ENCODE assay signal across 9 cellular contexts in the genomic region with DNA sequence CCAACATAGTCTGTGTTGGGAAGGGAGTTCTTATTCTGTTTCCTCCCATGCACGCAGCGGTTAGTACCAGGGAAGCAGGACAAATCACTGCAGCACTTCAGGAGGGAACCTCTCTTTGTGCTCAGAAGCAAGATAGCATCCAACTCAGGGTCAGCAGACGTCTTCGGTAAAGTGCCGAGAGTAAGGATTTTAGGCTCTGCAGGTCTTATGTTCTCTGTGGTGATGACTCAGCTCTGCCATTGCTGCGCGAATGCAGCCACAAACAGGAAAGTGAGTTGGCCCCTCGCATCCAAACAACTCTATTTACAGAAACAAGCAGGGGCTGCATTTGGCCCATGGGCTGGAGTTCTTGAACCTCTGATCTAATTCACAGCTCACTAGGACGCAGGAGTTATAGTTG.
DNase-seq lines count a peak whose midpoint lies in the region; ATAC-seq and TF ChIP-seq lines count a peak whose summit lies in the region.
"Had no signal": no experiment of that assay in that cellular context is flagged by ENCODE, and none has a peak within 500 bp of the region (broad histone marks: within the 10 kb centered on the region; RNA-seq: fewer than 3 reads in every experiment).

No MANE protein-coding gene starts in this region.

- no peak for TF ChIP-seq CTCF in tibial nerve (IDR thresholded peaks at IDR 0.05)

- no peak for TF ChIP-seq POLR2A in tibial nerve (IDR thresholded peaks at IDR 0.05)

- H3K27ac ChIP-seq in tibial nerve = peak overlapping the region; percentile 35 to 91 (median 74)
- H3K27ac ChIP-seq: WERI-Rb-1 had no signal

- no peak overlapping the region for H3K4me3 Mint-ChIP-seq in activated CD4-positive, alpha-beta T cell treated with anti-CD3 and anti-CD28 coated beads, Interleukin-2, amount 10 ng/mL, durations not matched to agents 7 days and 5 days

- no peaks in the 10 kb centered on the region for H3K9me3 Mint-ChIP-seq in activated CD4-positive, alpha-beta T cell treated with anti-CD3 and anti-CD28 coated beads, Interleukin-2, amount 10 ng/mL, durations not matched to agents 7 days and 5 days

- H3K36me3 ChIP-seq in tibial nerve = no peaks in the 10 kb centered on the region
- H3K36me3 ChIP-seq: WERI-Rb-1 had no signal

- H3K36me3 Mint-ChIP-seq in activated CD4-positive, alpha-beta T cell treated with anti-CD3 and anti-CD28 coated beads, Interleukin-2, amount 10 ng/mL, durations not matched to agents 7 days and 5 days (ENCODE audit: low read depth) = no peaks in the 10 kb centered on the region

- CTCF ChIA-PET in activated CD4-positive, alpha-beta T cell treated with anti-CD3 and anti-CD28 coated beads, Interleukin-2, amount 10 ng/mL, durations not matched to agents 7 days and 5 days (lab: Charles Lee) = interaction anchor here (1.0 to 1.4 kb wide), 2 partner anchors 18 to 190 kb away, joined by 5 to 6 read pairs; no protein-coding TSS in a partner anchor

- H3K27ac Mint-ChIP-seq in activated CD4-positive, alpha-beta T cell treated with anti-CD3 and anti-CD28 coated beads, Interleukin-2, amount 10 ng/mL, durations not matched to agents 7 days and 5 days = no peak overlapping the region

- POLR2A ChIA-PET in activated CD4-positive, alpha-beta T cell treated with anti-CD3 and anti-CD28 coated beads, Interleukin-2, amount 10 ng/mL, durations not matched to agents 7 days and 5 days (lab: Charles Lee) = no interaction called here

- H3K4me3 ChIP-seq in tibial nerve = no peak overlapping the region

- H3K4me1 ChIP-seq in tibial nerve = peaks cover 0 to 67% (median 16%) of the 10 kb centered on the region in 4 donors

- H3K4me1 Mint-ChIP-seq in activated CD4-positive, alpha-beta T cell treated with anti-CD3 and anti-CD28 coated beads, Interleukin-2, amount 10 ng/mL, durations not matched to agents 7 days and 5 days = peaks cover 17% of the 10 kb centered on the region

- H3K27me3 Mint-ChIP-seq in activated CD4-positive, alpha-beta T cell treated with anti-CD3 and anti-CD28 coated beads, Interleukin-2, amount 10 ng/mL, durations not matched to agents 7 days and 5 days = peaks cover 7% of the 10 kb centered on the region

- no peak for ATAC-seq in GM18498 (IDR thresholded peaks at IDR 0.05; ENCODE audit: unreplicated experiment)
- no peak for ATAC-seq in GM21619 (IDR thresholded peaks at IDR 0.05; ENCODE audit: unreplicated experiment)

- no peak for TF ChIP-seq EP300 in tibial nerve (IDR thresholded peaks at IDR 0.05)

- no peaks in the 10 kb centered on the region for H3K27me3 ChIP-seq in tibial nerve

- no peaks in the 10 kb centered on the region for H3K9me3 ChIP-seq in tibial nerve

- DNase-seq in activated CD4-positive, alpha-beta T cell treated with anti-CD3 and anti-CD28 coated beads, Interleukin-2, amount 10 ng/mL, durations not matched to agents 7 days and 5 days = peak; percentile 41
- DNase-seq in activated CD4-positive, alpha-beta T cell treated with anti-CD3 and anti-CD28 coated beads for 48 hours = no peak
- DNase-seq in amniotic stem cell (lab: John Stamatoyannopoulos, UW) = peak; percentile 25
- peak; percentile 72 for DNase-seq in iris pigment epithelial cell (ENCODE audit: low read depth)
- DNase-seq in tibial nerve (ENCODE audit: low spot score in 2 of 2) = no peak
- no peak for DNase-seq in epidermal melanocyte (ENCODE audit: insufficient read length, low spot score)
- DNase-seq: WERI-Rb-1 had no signal

- WGBS in tibial nerve, 2 donors = 34 to 39% methylated on average over 9 of the region's 9 CpGs

Comparison
In these comparisons a context has a peak if more than half of its experiments do, and no peak if none do; other contexts are left out.
1. DNase-seq: peak in activated CD4-positive, alpha-beta T cell treated with anti-CD3 and anti-CD28 coated beads, Interleukin-2, amount 10 ng/mL, durations not matched to agents 7 days and 5 days (single experiment), amniotic stem cell (single experiment) and iris pigment epithelial cell (single experiment); none in activated CD4-positive, alpha-beta T cell treated with anti-CD3 and anti-CD28 coated beads for 48 hours (single experiment), tibial nerve (0 of 2) and epidermal melanocyte (single experiment).